Comparison of ENCODE assay signal across 8 cellular contexts in genomic region chr2:128090909-128091690, GRCh38. TPM values are rescaled to one million over a fixed set of nuclear protein-coding genes. Genes with fewer than 3 reads are reported as not detected.
DNase-seq lines count a peak whose midpoint lies in the region; ATAC-seq and TF ChIP-seq lines count a peak whose summit lies in the region.

A gene with protein sequence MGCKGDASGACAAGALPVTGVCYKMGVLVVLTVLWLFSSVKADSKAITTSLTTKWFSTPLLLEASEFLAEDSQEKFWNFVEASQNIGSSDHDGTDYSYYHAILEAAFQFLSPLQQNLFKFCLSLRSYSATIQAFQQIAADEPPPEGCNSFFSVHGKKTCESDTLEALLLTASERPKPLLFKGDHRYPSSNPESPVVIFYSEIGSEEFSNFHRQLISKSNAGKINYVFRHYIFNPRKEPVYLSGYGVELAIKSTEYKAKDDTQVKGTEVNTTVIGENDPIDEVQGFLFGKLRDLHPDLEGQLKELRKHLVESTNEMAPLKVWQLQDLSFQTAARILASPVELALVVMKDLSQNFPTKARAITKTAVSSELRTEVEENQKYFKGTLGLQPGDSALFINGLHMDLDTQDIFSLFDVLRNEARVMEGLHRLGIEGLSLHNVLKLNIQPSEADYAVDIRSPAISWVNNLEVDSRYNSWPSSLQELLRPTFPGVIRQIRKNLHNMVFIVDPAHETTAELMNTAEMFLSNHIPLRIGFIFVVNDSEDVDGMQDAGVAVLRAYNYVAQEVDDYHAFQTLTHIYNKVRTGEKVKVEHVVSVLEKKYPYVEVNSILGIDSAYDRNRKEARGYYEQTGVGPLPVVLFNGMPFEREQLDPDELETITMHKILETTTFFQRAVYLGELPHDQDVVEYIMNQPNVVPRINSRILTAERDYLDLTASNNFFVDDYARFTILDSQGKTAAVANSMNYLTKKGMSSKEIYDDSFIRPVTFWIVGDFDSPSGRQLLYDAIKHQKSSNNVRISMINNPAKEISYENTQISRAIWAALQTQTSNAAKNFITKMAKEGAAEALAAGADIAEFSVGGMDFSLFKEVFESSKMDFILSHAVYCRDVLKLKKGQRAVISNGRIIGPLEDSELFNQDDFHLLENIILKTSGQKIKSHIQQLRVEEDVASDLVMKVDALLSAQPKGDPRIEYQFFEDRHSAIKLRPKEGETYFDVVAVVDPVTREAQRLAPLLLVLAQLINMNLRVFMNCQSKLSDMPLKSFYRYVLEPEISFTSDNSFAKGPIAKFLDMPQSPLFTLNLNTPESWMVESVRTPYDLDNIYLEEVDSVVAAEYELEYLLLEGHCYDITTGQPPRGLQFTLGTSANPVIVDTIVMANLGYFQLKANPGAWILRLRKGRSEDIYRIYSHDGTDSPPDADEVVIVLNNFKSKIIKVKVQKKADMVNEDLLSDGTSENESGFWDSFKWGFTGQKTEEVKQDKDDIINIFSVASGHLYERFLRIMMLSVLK (N-terminal part only) (plus strand): TSS chr2:128091200. CDS start chr2:128091358, 158 bp downstream.

- intact Hi-C loops in T-helper 2 cell treated with Interferon-gamma antibody and Interleukin-4, amounts not matched to agents 100 ng/mL and 5 ng/mL, for 36 hours (cut with micrococcal nuclease) = loop anchor here (1.0 to 2.0 kb wide), 6 partner anchors 63 to 565 kb away; partner anchors contain the start of genes IWS1, POLR2D, SAP130 and SFT2D3
- intact Hi-C loops in ascending aorta (cut with DNase I) (loop anchor here (1.0 to 10.0 kb wide), 3 partner anchors 63 to 234 kb away; partner anchors contain the start of genes AMMECR1L, POLR2D and SAP130), right cardiac atrium (cut with DNase I) (loop anchor here in 1 of 4 donors (5.0 kb wide), 1 partner anchor 64 kb away; the partner anchor contains the start of gene SAP130), uterus (cut with DNase I; ENCODE audit: low total_unique reads) (no loop called here)

- no peak for TF ChIP-seq CTCF in ascending aorta (IDR thresholded peaks at IDR 0.05)
- TF ChIP-seq CTCF in uterus (IDR thresholded peaks at IDR 0.05) = peak in 1 of 4 experiments; percentile 13

- peak in 1 of 2 donors; percentile 74 for TF ChIP-seq POLR2A in uterus (IDR thresholded peaks at IDR 0.05)

- H3K27ac ChIP-seq in ascending aorta (peak within 1 kb of the TSS; percentile 74 to 75), right cardiac atrium (ENCODE audit: low read length) (peak within 1 kb of the TSS; percentile 81), uterus (peak within 1 kb of the TSS; percentile 78 to 87)

- peak within 1 kb of the TSS; percentile 83 to 89 for H3K4me3 ChIP-seq in ascending aorta
- H3K4me3 ChIP-seq in right cardiac atrium (ENCODE audit: low read length) = peak within 1 kb of the TSS; percentile 64
- peak within 1 kb of the TSS; percentile 84 to 93 for H3K4me3 ChIP-seq in uterus

- ATAC-seq in GM18499 (IDR thresholded peaks at IDR 0.05; ENCODE audit: insufficient read depth, unreplicated experiment) (peak; percentile 91), HG02943 (IDR thresholded peaks at IDR 0.05; ENCODE audit: low read depth, unreplicated experiment) (peak; percentile 96), right cardiac atrium (peak; percentile 99 to 100)

- H3K4me1 ChIP-seq in ascending aorta (peaks cover 0 to 4% of the 10 kb centered on the region in 2 donors), right cardiac atrium (ENCODE audit: control insufficient read depth, insufficient read depth, low read length) (peaks cover 1% of the 10 kb centered on the region), uterus (no peaks in the 10 kb centered on the region)

- H3K27me3 ChIP-seq in ascending aorta = no peaks in the 10 kb centered on the region
- no peaks in the 10 kb centered on the region for H3K27me3 ChIP-seq in right cardiac atrium (ENCODE audit: control insufficient read depth, insufficient read depth)
- H3K27me3 ChIP-seq in uterus = no peaks in the 10 kb centered on the region

- H3K36me3 ChIP-seq in ascending aorta = no peaks in the 10 kb centered on the region
- no peaks in the 10 kb centered on the region for H3K36me3 ChIP-seq in uterus

- peak; percentile 81 for DNase-seq in NCI-H187 treated with DMSO at 0.1 percent for 48 hours (lab: John Stamatoyannopoulos, UW)
- peak; percentile 72 to 96 for DNase-seq in ascending aorta (ENCODE audit: low spot score in 2 of 2)
- peak; percentile 96 to 97 (median 97) for DNase-seq in right cardiac atrium
- peak; percentile 91 for DNase-seq in pulmonary artery endothelial cell (ENCODE audit: low read depth, low spot score)
- DNase-seq in uterus = peak; percentile 90 to 93

- H3K9me3 ChIP-seq in ascending aorta (no peaks in the 10 kb centered on the region), right cardiac atrium (ENCODE audit: control insufficient read depth, low read length) (no peaks in the 10 kb centered on the region), uterus (no peaks in the 10 kb centered on the region)

- WGBS in right cardiac atrium = under 1% methylated on average over 59 of the region's 59 CpGs

RNA-seq across cellular contexts. Expression of the gene that starts here (rescaled TPM):
- 78.9 and 84.4 TPM in 2 replicates for total RNA-seq in T-helper 2 cell treated with Interferon-gamma antibody and Interleukin-4, amounts not matched to agents 100 ng/mL and 5 ng/mL, for 36 hours
- total RNA-seq in ascending aorta (42.0 TPM), right cardiac atrium (10 to 100 TPM; 25.0 to 35.7 (median 34.7) TPM), pulmonary artery endothelial cell (82.2 and 113 TPM in 2 replicates), uterus (10 to 100 TPM; 24.4 to 66.2 (median 35.0) TPM)
- 9.1 TPM for polyA plus RNA-seq in right cardiac atrium

Comparison
In these comparisons a context has a peak if more than half of its experiments do, and no peak if none do; other contexts are left out.
1. Peak in every context shown above with its lines: DNase-seq, ATAC-seq, H3K4me3 ChIP-seq and H3K27ac ChIP-seq.